In genomic region chr10:29862926-29863614, GRCh38 we compare ENCODE assay signal across 13 cellular contexts.
DNase-seq lines count a peak whose midpoint lies in the region; ATAC-seq and TF ChIP-seq lines count a peak whose summit lies in the region.
"Had no signal": no experiment of that assay in that cellular context is flagged by ENCODE, and none has a peak within 500 bp of the region (broad histone marks: within the 10 kb centered on the region; RNA-seq: fewer than 3 reads in every experiment).

No MANE protein-coding gene starts in this region.

- no peak overlapping the region for H3K27ac Mint-ChIP-seq in chondrocyte (ENCODE audit: unreplicated experiment)
- H3K27ac Mint-ChIP-seq in activated CD4-positive, alpha-beta T cell treated with anti-CD3 and anti-CD28 coated beads, Interleukin-2, amount 10 ng/mL, durations not matched to agents 7 days and 5 days, result no peak overlapping the region
- no peak overlapping the region for H3K27ac Mint-ChIP-seq in CD4-positive, alpha-beta T cell

- H4K5ac ChIP-seq in IMR-90 (ENCODE audit: low read depth, low read length), result no peak overlapping the region

- peak overlapping the region; percentile 43; the same call in 1 of the 2 replicates for H3K4ac ChIP-seq in IMR-90 (ENCODE audit: low read depth, low read length)

- H2BK20ac ChIP-seq in IMR-90 (ENCODE audit: low read depth, low read length), result no peak overlapping the region; the same call in 1 of the 2 replicates

- no peaks in the 10 kb centered on the region for H4K20me1 ChIP-seq in IMR-90 (ENCODE audit: insufficient read depth, low read length)
- H4K20me1 ChIP-seq in mammary epithelial cell (ENCODE audit: insufficient read depth, low read length), result no peaks in the 10 kb centered on the region
- no peaks in the 10 kb centered on the region for H4K20me1 ChIP-seq in osteoblast (ENCODE audit: insufficient read depth, low read length)

- peak overlapping the region; percentile 59; the same call in 1 of the 2 replicates for H2BK120ac ChIP-seq in IMR-90 (ENCODE audit: low read depth, low read length)

- POLR2A ChIA-PET in IMR-90 (lab: Charles Lee; ENCODE audit: unreplicated experiment), result no interaction called here
- POLR2A ChIA-PET in activated CD4-positive, alpha-beta T cell treated with anti-CD3 and anti-CD28 coated beads, Interleukin-2, amount 10 ng/mL, durations not matched to agents 7 days and 5 days (lab: Charles Lee), result no interaction called here
- POLR2A ChIA-PET in CD4-positive, alpha-beta T cell (lab: Charles Lee), result no interaction called here

- no peak overlapping the region for H2BK5ac ChIP-seq in IMR-90 (ENCODE audit: low read depth, low read length, poor library complexity, severe bottlenecking)

- H3K27ac ChIP-seq in IMR-90 (ENCODE audit: insufficient read depth, low read length), result no peak overlapping the region
- H3K27ac ChIP-seq in mammary epithelial cell (ENCODE audit: insufficient read depth, low read depth, low read length), result peak overlapping the region; percentile 70
- no peak overlapping the region for H3K27ac ChIP-seq in osteoblast (ENCODE audit: low read depth, low read length)
- no peak overlapping the region for H3K27ac ChIP-seq in CD4-positive, alpha-beta T cell (ENCODE audit: low read depth, low read length)
- H3K27ac ChIP-seq: left ventricle myocardium inferior had no signal

- H2BK15ac ChIP-seq in IMR-90 (ENCODE audit: low read depth, low read length), result no peak overlapping the region

- no peak overlapping the region for H3K4me3 Mint-ChIP-seq in chondrocyte (ENCODE audit: unreplicated experiment)
- H3K4me3 Mint-ChIP-seq in activated CD4-positive, alpha-beta T cell treated with anti-CD3 and anti-CD28 coated beads, Interleukin-2, amount 10 ng/mL, durations not matched to agents 7 days and 5 days, result no peak overlapping the region
- no peak overlapping the region for H3K4me3 Mint-ChIP-seq in CD4-positive, alpha-beta T cell

- BruUV-seq in IMR-90 (replicated peaks; lab: Mats Ljungman, UMichigan) (no TSS peak), mammary epithelial cell (replicated peaks; lab: Mats Ljungman, UMichigan) (no TSS peak)

- no peaks in the 10 kb centered on the region for H3K36me3 ChIP-seq in IMR-90 (ENCODE audit: control insufficient read depth, insufficient read depth, low read length)
- H3K36me3 ChIP-seq in mammary epithelial cell (ENCODE audit: insufficient read depth, low read length), result no peaks in the 10 kb centered on the region
- no peaks in the 10 kb centered on the region for H3K36me3 ChIP-seq in osteoblast (ENCODE audit: insufficient read depth, low read length)
- H3K36me3 ChIP-seq: left ventricle myocardium inferior had no signal

- H3K27me3 Mint-ChIP-seq in chondrocyte (ENCODE audit: low read depth), result no peaks in the 10 kb centered on the region
- peaks cover 7% of the 10 kb centered on the region for H3K27me3 Mint-ChIP-seq in activated CD4-positive, alpha-beta T cell treated with anti-CD3 and anti-CD28 coated beads, Interleukin-2, amount 10 ng/mL, durations not matched to agents 7 days and 5 days
- peaks cover 10% of the 10 kb centered on the region for H3K27me3 Mint-ChIP-seq in CD4-positive, alpha-beta T cell

- no peaks in the 10 kb centered on the region for H3K9me3 Mint-ChIP-seq in chondrocyte (ENCODE audit: low read depth)
- H3K9me3 Mint-ChIP-seq in activated CD4-positive, alpha-beta T cell treated with anti-CD3 and anti-CD28 coated beads, Interleukin-2, amount 10 ng/mL, durations not matched to agents 7 days and 5 days, result no peaks in the 10 kb centered on the region
- no peaks in the 10 kb centered on the region for H3K9me3 Mint-ChIP-seq in CD4-positive, alpha-beta T cell

- H3K4me1 ChIP-seq in IMR-90 (ENCODE audit: control insufficient read depth, insufficient read depth, low read length) (peaks cover 10% of the 10 kb centered on the region), mammary epithelial cell (ENCODE audit: insufficient read depth, low read length) (peaks cover 52% of the 10 kb centered on the region), osteoblast (ENCODE audit: insufficient read depth, low read length) (peaks cover 42% of the 10 kb centered on the region)

- H3K18ac ChIP-seq in IMR-90 (ENCODE audit: low read depth, low read length), result no peak overlapping the region

- H3K9me1 ChIP-seq in IMR-90 (ENCODE audit: insufficient read depth, low read length), result peaks cover 4% of the 10 kb centered on the region

- TF ChIP-seq RAD21 in IMR-90 (IDR thresholded peaks at IDR 0.05; ENCODE audit: low read length), result no peak

- DNase-seq in Caki2 (ENCODE audit: low read depth), result peak; percentile 99
- DNase-seq in IMR-90, result peak; percentile 80
- DNase-seq in mammary epithelial cell, result peak; percentile 97
- peak; percentile 81 for DNase-seq in osteoblast (ENCODE audit: insufficient read length, low spot score, missing footprints)
- no peak for DNase-seq in chondrocyte (ENCODE audit: low spot score)
- no peak for DNase-seq in activated CD4-positive, alpha-beta T cell treated with anti-CD3 and anti-CD28 coated beads, Interleukin-2, amount 10 ng/mL, durations not matched to agents 7 days and 5 days
- no peak for DNase-seq in stimulated activated CD4-positive, alpha-beta T cell treated with anti-CD3 and anti-CD28 coated beads, Interleukin-2, amount 100 ng/mL, for 24 hours
- DNase-seq in CD4-positive, alpha-beta T cell, result no peak
- DNase-seq: activated T-cell treated with anti-CD3 and anti-CD28 coated beads, Interleukin-2, amount 50 U/mL, for 48 hours; cortex of kidney; left ventricle myocardium inferior; NCI-H524 treated with DMSO at 0.1 percent for 48 hours; retina had no signal

- H3K4me2 ChIP-seq in IMR-90 (ENCODE audit: low read depth, low read length), result no peak overlapping the region; the same call in 1 of the 2 replicates
- H3K4me2 ChIP-seq in mammary epithelial cell (ENCODE audit: insufficient read depth, low read depth, low read length), result peak overlapping the region; percentile 51
- peak overlapping the region; percentile 20 for H3K4me2 ChIP-seq in osteoblast (ENCODE audit: insufficient read depth, low read length)

- TF ChIP-seq CTCF in IMR-90 (conservative IDR thresholded peaks at IDR 0.05; ENCODE audit: low read depth, low read length), result no peak
- no peak for TF ChIP-seq CTCF in mammary epithelial cell (conservative IDR thresholded peaks at IDR 0.05 in 1 of 2, IDR thresholded peaks at IDR 0.05 in 1 of 2; ENCODE audit: extremely low read depth in 1 of 2, insufficient read depth in 1 of 2, low read depth in 1 of 2, low read length in 2 of 2)
- TF ChIP-seq CTCF in osteoblast (IDR thresholded peaks at IDR 0.05; ENCODE audit: extremely low read depth, low read depth, low read length), result no peak
- no peak for TF ChIP-seq CTCF in chondrocyte (IDR thresholded peaks at IDR 0.05)
- TF ChIP-seq CTCF in CD4-positive, alpha-beta T cell (IDR thresholded peaks at IDR 0.05), result no peak

- no peak overlapping the region for H3K23ac ChIP-seq in IMR-90 (ENCODE audit: low read depth, low read length)

- peak overlapping the region in 1 of 2 experiments; percentile 8; a peak in 1 of 4 replicates for H4K8ac ChIP-seq in IMR-90 (ENCODE audit: low read depth in 2 of 2, low read length in 2 of 2)

- H3K27me3 ChIP-seq in IMR-90 (ENCODE audit: control insufficient read depth, insufficient read depth, low read length) (no peaks in the 10 kb centered on the region), mammary epithelial cell (ENCODE audit: insufficient read depth, low read length) (no peaks in the 10 kb centered on the region), osteoblast (ENCODE audit: insufficient read depth, low read length) (peaks cover 20% of the 10 kb centered on the region)
- no peaks in the 10 kb centered on the region for H3K27me3 ChIP-seq in CD4-positive, alpha-beta T cell (ENCODE audit: control insufficient read depth, insufficient read depth, low read length)

- WGBS in IMR-90 (ENCODE audit: extremely low coverage in 2 of 2, insufficient read length in 1 of 2), 2 experiments, result no CpG with 5 or more reads among the region's 4 CpGs
- WGBS in mammary epithelial cell (ENCODE audit: low coverage, missing lambda C conversion rate), result 8% methylated on average over 4 of the region's 4 CpGs

- H3K36me3 Mint-ChIP-seq in chondrocyte (ENCODE audit: low read depth), result no peaks in the 10 kb centered on the region
- no peaks in the 10 kb centered on the region for H3K36me3 Mint-ChIP-seq in activated CD4-positive, alpha-beta T cell treated with anti-CD3 and anti-CD28 coated beads, Interleukin-2, amount 10 ng/mL, durations not matched to agents 7 days and 5 days (ENCODE audit: low read depth)
- H3K36me3 Mint-ChIP-seq in CD4-positive, alpha-beta T cell (ENCODE audit: low read depth), result no peaks in the 10 kb centered on the region

- no peak overlapping the region for H2AK9ac ChIP-seq in IMR-90 (replicated peaks; ENCODE audit: low read depth, low read length, poor library complexity)

- no peak overlapping the region for H4K91ac ChIP-seq in IMR-90 (ENCODE audit: insufficient read depth, low read depth, low read length)

- H3K14ac ChIP-seq in IMR-90 (replicated peaks; ENCODE audit: low read depth, low read length), result no peak overlapping the region; the same call in 1 of the 2 replicates

- H2AFZ ChIP-seq in IMR-90 (replicated peaks; ENCODE audit: low read length, poor library complexity), result no peak overlapping the region
- no peak overlapping the region for H2AFZ ChIP-seq in mammary epithelial cell (ENCODE audit: low read depth, low read length)
- H2AFZ ChIP-seq in osteoblast (ENCODE audit: low read length), result no peak overlapping the region

- H3K9ac ChIP-seq in IMR-90 (ENCODE audit: low read depth, low read length), result no peak overlapping the region
- peak overlapping the region; percentile 14 for H3K9ac ChIP-seq in mammary epithelial cell (ENCODE audit: insufficient read depth, low read length)

- no peak overlapping the region for H2AK5ac ChIP-seq in IMR-90 (ENCODE audit: low read depth, low read length)

- in situ Hi-C loops in Caki2 (cut with HindIII; ENCODE audit: low pct_unique_long_range_greater_than_20kb, low sequenced_read_pairs), result no loop called here
- in situ Hi-C loops in IMR-90 (cut with MboI; ENCODE audit: low sequenced_read_pairs), result no loop called here
- in situ Hi-C loops in mammary epithelial cell (cut with MboI; ENCODE audit: low sequenced_read_pairs in 2 of 2), result no loop called here

- peaks cover 55% of the 10 kb centered on the region for H3K4me1 Mint-ChIP-seq in chondrocyte (ENCODE audit: low read depth)
- H3K4me1 Mint-ChIP-seq in activated CD4-positive, alpha-beta T cell treated with anti-CD3 and anti-CD28 coated beads, Interleukin-2, amount 10 ng/mL, durations not matched to agents 7 days and 5 days, result no peaks in the 10 kb centered on the region
- H3K4me1 Mint-ChIP-seq in CD4-positive, alpha-beta T cell (ENCODE audit: low read depth), result no peaks in the 10 kb centered on the region

- H3K79me2 ChIP-seq in mammary epithelial cell (ENCODE audit: insufficient read depth, low read length) (no peaks in the 10 kb centered on the region), osteoblast (ENCODE audit: insufficient read depth, low read length) (no peaks in the 10 kb centered on the region)

- H3K56ac ChIP-seq in IMR-90 (ENCODE audit: extremely low read depth, insufficient read depth, low read length), result no peak overlapping the region

- dilution Hi-C loops in IMR-90 (cut with HindIII; ENCODE audit: low sequenced_read_pairs, unreplicated experiment) (no loop called here), mammary epithelial cell (cut with HindIII; ENCODE audit: low sequenced_read_pairs) (no loop called here)

- peak; percentile 16; the same call in 1 of the 2 replicates for ATAC-seq in IMR-90 (ENCODE audit: low read depth)
- ATAC-seq in CD4-positive, alpha-beta T cell (ENCODE audit: poor library complexity), result no peak

- H3K9me3 ChIP-seq in IMR-90 (ENCODE audit: control insufficient read depth, insufficient read depth, low read length) (no peaks in the 10 kb centered on the region), mammary epithelial cell (replicated peaks; ENCODE audit: insufficient read depth, low read length) (no peaks in the 10 kb centered on the region), osteoblast (ENCODE audit: low read depth, low read length) (no peaks in the 10 kb centered on the region)
- no peaks in the 10 kb centered on the region for H3K9me3 ChIP-seq in CD4-positive, alpha-beta T cell (ENCODE audit: control insufficient read depth, low read length)
- H3K9me3 ChIP-seq: left ventricle myocardium inferior had no signal

- CTCF ChIA-PET in IMR-90 (lab: Yijun Ruan, JAX) (no interaction called here), mammary epithelial cell (lab: Charles Lee; ENCODE audit: low non-redundant PET) (no interaction called here)
- CTCF ChIA-PET in activated CD4-positive, alpha-beta T cell treated with anti-CD3 and anti-CD28 coated beads, Interleukin-2, amount 10 ng/mL, durations not matched to agents 7 days and 5 days (lab: Charles Lee), result no interaction called here
- CTCF ChIA-PET in CD4-positive, alpha-beta T cell (lab: Charles Lee), result no interaction called here

- H3K79me1 ChIP-seq in IMR-90 (ENCODE audit: low read depth in 1 of 2, low read length in 2 of 2), result no peaks in the 10 kb centered on the region

- TF ChIP-seq POLR2A in IMR-90 (IDR thresholded peaks at IDR 0.05; ENCODE audit: low read depth, low read length), result no peak

- no peak overlapping the region for H3K4me3 ChIP-seq in IMR-90 (ENCODE audit: insufficient read depth, low read depth, low read length)
- H3K4me3 ChIP-seq in mammary epithelial cell (replicated peaks in 1 of 3; ENCODE audit: insufficient read depth in 1 of 3, low read depth in 2 of 3, low read length in 3 of 3), result no peak overlapping the region
- H3K4me3 ChIP-seq in osteoblast (ENCODE audit: insufficient read depth, low read length), result no peak overlapping the region
- H3K4me3 ChIP-seq: left ventricle myocardium inferior had no signal

- intact Hi-C loops in IMR-90 (cut with micrococcal nuclease), result no loop called here
- intact Hi-C loops in mammary epithelial cell (cut with micrococcal nuclease), result loop anchor here (5.0 kb wide), 1 partner anchor 84 kb away; no protein-coding TSS in a partner anchor
- intact Hi-C loops in CD4-positive, alpha-beta T cell (cut with DNase I, micrococcal nuclease), result no loop called here

Comparison
In these comparisons a context has a peak if more than half of its experiments do, and no peak if none do; other contexts are left out.
1. DNase-seq: peak in Caki2 (single experiment), IMR-90 (single experiment), mammary epithelial cell (single experiment) and osteoblast (single experiment); none in chondrocyte (single experiment), activated CD4-positive, alpha-beta T cell treated with anti-CD3 and anti-CD28 coated beads, Interleukin-2, amount 10 ng/mL, durations not matched to agents 7 days and 5 days (single experiment), stimulated activated CD4-positive, alpha-beta T cell treated with anti-CD3 and anti-CD28 coated beads, Interleukin-2, amount 100 ng/mL, for 24 hours (0 of 2) and CD4-positive, alpha-beta T cell (0 of 10).